27 cellular contexts compared by ENCODE assay signal in genomic region chr6:146829792-146830565, GRCh38.
"Had no signal": no experiment of that assay in that cellular context is flagged by ENCODE, and none has a peak within 500 bp of the region (broad histone marks: within the 10 kb centered on the region; RNA-seq: fewer than 3 reads in every experiment).

No MANE protein-coding gene starts in this region.

- H3K36me3 ChIP-seq: right lobe of liver, tibial artery had no signal

- H3K9me3 ChIP-seq: mucosa of descending colon, right lobe of liver, testis, tibial artery had no signal

- FAIRE-seq: endometrium, frontal cortex, keratinocyte, small intestine had no signal

- H3K27me3 ChIP-seq: right lobe of liver, testis, tibial artery had no signal

- H3K27ac Mint-ChIP-seq: memory B cell; mesothelial cell of epicardium; naive B cell; natural killer cell treated with Interleukin-12 subunit alpha and Interleukin-12 subunit beta and Interleukin-15 and Interleukin-18, amount 100 ng/mL, for 72 hours; progenitor cell of endocrine pancreas; type B pancreatic cell had no signal

- H3K4me1 Mint-ChIP-seq: memory B cell, mesothelial cell of epicardium, naive B cell, neural crest cell had no signal

- H3K36me3 Mint-ChIP-seq: memory B cell; mesothelial cell of epicardium; naive B cell; natural killer cell treated with Interleukin-12 subunit alpha and Interleukin-12 subunit beta and Interleukin-15 and Interleukin-18, amount 100 ng/mL, for 72 hours; type B pancreatic cell had no signal

- H3K27me3 Mint-ChIP-seq: natural killer cell treated with Interleukin-12 subunit alpha and Interleukin-12 subunit beta and Interleukin-15 and Interleukin-18, amount 100 ng/mL, for 72 hours; progenitor cell of endocrine pancreas; type B pancreatic cell had no signal

- ATAC-seq: left lobe of liver; mucosa of descending colon; natural killer cell treated with Interleukin-12 subunit alpha and Interleukin-12 subunit beta and Interleukin-15 and Interleukin-18, amount 100 ng/mL, for 72 hours; right lobe of liver had no signal

- H3K9me3 Mint-ChIP-seq: memory B cell, naive B cell had no signal

- H3K4me3 Mint-ChIP-seq: memory B cell; mesothelial cell of epicardium; naive B cell; natural killer cell treated with Interleukin-12 subunit alpha and Interleukin-12 subunit beta and Interleukin-15 and Interleukin-18, amount 100 ng/mL, for 72 hours; neural crest cell; type B pancreatic cell had no signal

- H2AFZ ChIP-seq: parathyroid adenoma had no signal

- H3K27ac ChIP-seq: coronary artery, parathyroid adenoma, right lobe of liver, testis, tibial artery had no signal

- H3K4me1 ChIP-seq: right lobe of liver, testis, tibial artery had no signal

- DNase-seq: dermis blood vessel endothelial cell; effector memory CD4-positive, alpha-beta T cell; hypothalamus; mucosa of descending colon; naive B cell; right lobe of liver; small intestine; stimulated activated CD4-positive, alpha-beta T cell treated with anti-CD3 and anti-CD28 coated beads, Interleukin-15, amount 100 ng/mL, for 24 hours; stimulated activated CD4-positive, alpha-beta T cell treated with anti-CD3 and anti-CD28 coated beads, Interleukin-2, amount 100 ng/mL, for 48 hours; stimulated activated CD8-positive, alpha-beta memory T cell treated with anti-CD3 and anti-CD28 coated beads, Interleukin-4, amount 100 ng/mL, for 48 hours; stimulated activated naive CD4-positive, alpha-beta T cell; substantia nigra; testis; tibial artery had no signal

- H3K79me2 ChIP-seq: parathyroid adenoma had no signal

- H3K9ac ChIP-seq: parathyroid adenoma had no signal

- H3K4me3 ChIP-seq: coronary artery, lung, mucosa of descending colon, right lobe of liver, testis, tibial artery had no signal
